ENCODE assay signal across 8 cellular contexts in genomic region chr3:128051459-128051836, GRCh38. TPM values are rescaled to one million over a fixed set of nuclear protein-coding genes. Genes with fewer than 3 reads are reported as not detected.
DNase-seq lines count a peak whose midpoint lies in the region; ATAC-seq and TF ChIP-seq lines count a peak whose summit lies in the region.

No MANE protein-coding gene starts in this region.

- H3K27me3 Mint-ChIP-seq in activated CD4-positive, alpha-beta T cell treated with anti-CD3 and anti-CD28 coated beads for 36 hours, result no peaks in the 10 kb centered on the region
- peaks cover 7% of the 10 kb centered on the region for H3K27me3 Mint-ChIP-seq in progenitor cell of endocrine pancreas

- no peak for ATAC-seq in activated CD4-positive, alpha-beta T cell treated with anti-CD3 and anti-CD28 coated beads for 36 hours
- peak; percentile 23 for ATAC-seq in SK-N-SH treated with all-trans-retinoic acid at 6 μM for 48 hours
- no peak for ATAC-seq in GM19035 (IDR thresholded peaks at IDR 0.05; ENCODE audit: unreplicated experiment)
- no peak for ATAC-seq in GM18868 (IDR thresholded peaks at IDR 0.05; ENCODE audit: unreplicated experiment)

- no peak for TF ChIP-seq CTCF in fibroblast of pulmonary artery (IDR thresholded peaks at IDR 0.05; ENCODE audit: low read length, missing control alignments)
- TF ChIP-seq CTCF in progenitor cell of endocrine pancreas (IDR thresholded peaks at IDR 0.05; ENCODE audit: unreplicated experiment), result no peak

- POLR2A ChIA-PET in activated CD4-positive, alpha-beta T cell treated with anti-CD3 and anti-CD28 coated beads for 36 hours (lab: Charles Lee), result no interaction called here

- H3K36me3 Mint-ChIP-seq in activated CD4-positive, alpha-beta T cell treated with anti-CD3 and anti-CD28 coated beads for 36 hours (ENCODE audit: low read depth), result peaks cover 32% of the 10 kb centered on the region
- peaks cover 7% of the 10 kb centered on the region for H3K36me3 Mint-ChIP-seq in progenitor cell of endocrine pancreas (ENCODE audit: insufficient read depth)

- H3K4me1 Mint-ChIP-seq in activated CD4-positive, alpha-beta T cell treated with anti-CD3 and anti-CD28 coated beads for 36 hours, result peaks cover 34% of the 10 kb centered on the region
- peaks cover 29% of the 10 kb centered on the region for H3K4me1 Mint-ChIP-seq in progenitor cell of endocrine pancreas (ENCODE audit: low read depth)

- intact Hi-C loops in activated CD4-positive, alpha-beta T cell treated with anti-CD3 and anti-CD28 coated beads for 36 hours (cut with DNase I, micrococcal nuclease), result loop anchor here (5.0 to 10.0 kb wide), 6 partner anchors 101 to 1386 kb away; partner anchors contain the start of genes ABTB1 (in 1 of the 2), CNBP (in 1 of the 2), EEFSEC (in 1 of the 2) and MBD4 (in 1 of the 2)

- no peaks in the 10 kb centered on the region for H3K9me3 Mint-ChIP-seq in activated CD4-positive, alpha-beta T cell treated with anti-CD3 and anti-CD28 coated beads for 36 hours (ENCODE audit: low read depth)
- H3K9me3 Mint-ChIP-seq in progenitor cell of endocrine pancreas (ENCODE audit: low read depth), result no peaks in the 10 kb centered on the region

- peak overlapping the region; percentile 96 for H3K27ac Mint-ChIP-seq in activated CD4-positive, alpha-beta T cell treated with anti-CD3 and anti-CD28 coated beads for 36 hours
- H3K27ac Mint-ChIP-seq in progenitor cell of endocrine pancreas, result peak overlapping the region; percentile 97

- peak overlapping the region; percentile 90 for H3K4me3 Mint-ChIP-seq in activated CD4-positive, alpha-beta T cell treated with anti-CD3 and anti-CD28 coated beads for 36 hours
- peak overlapping the region; percentile 88 for H3K4me3 Mint-ChIP-seq in progenitor cell of endocrine pancreas (ENCODE audit: low read depth)

- peak overlapping the region; percentile 90 for H3K4me3 ChIP-seq in fibroblast of pulmonary artery (replicated peaks; ENCODE audit: low read depth, low read length)

- DNase-seq in activated CD4-positive, alpha-beta T cell treated with anti-CD3 and anti-CD28 coated beads for 36 hours, result no peak
- DNase-seq in activated CD4-positive, alpha-beta T cell treated with anti-CD3 and anti-CD28 coated beads for 1 hour, result no peak
- DNase-seq in fibroblast of pulmonary artery (ENCODE audit: low read depth) (no peak), progenitor cell of endocrine pancreas (ENCODE audit: low spot score, unreplicated experiment) (no peak), CD1c-positive myeloid dendritic cell (ENCODE audit: extremely low spot score) (no peak)

- CTCF ChIA-PET in activated CD4-positive, alpha-beta T cell treated with anti-CD3 and anti-CD28 coated beads for 36 hours (lab: Charles Lee), result no interaction called here

TF ChIP-seq in SK-N-SH treated with all-trans-retinoic acid at 6 μM for 48 hours, 23 proteins besides CTCF, POLR2A, EP300 and RAD21:
- TF ChIP-seq ISL1 (CRISPR knock-in tag; IDR thresholded peaks at IDR 0.05) (no peak), ESRRG (CRISPR knock-in tag; IDR thresholded peaks at IDR 0.05) (no peak), ZNF70 (CRISPR knock-in tag; IDR thresholded peaks at IDR 0.05) (no peak), OSR1 (CRISPR knock-in tag; IDR thresholded peaks at IDR 0.05) (no peak), ZFP30 (CRISPR knock-in tag; IDR thresholded peaks at IDR 0.05) (no peak), PATZ1 (CRISPR knock-in tag; IDR thresholded peaks at IDR 0.05; ENCODE audit: borderline replicate concordance) (no peak), POU6F1 (CRISPR knock-in tag; IDR thresholded peaks at IDR 0.05; ENCODE audit: borderline replicate concordance, low read depth) (no peak), RARB (CRISPR knock-in tag; IDR thresholded peaks at IDR 0.05) (no peak), CREB5 (CRISPR knock-in tag; IDR thresholded peaks at IDR 0.05; ENCODE audit: low read depth) (no peak), CSRNP3 (CRISPR knock-in tag; IDR thresholded peaks at IDR 0.05) (no peak), TSHZ2 (CRISPR knock-in tag; IDR thresholded peaks at IDR 0.05) (no peak)
TF ChIP-seq in SK-N-SH treated with all-trans-retinoic acid at 6 μM for 48 hours: peak in this region for 0.

RNA-seq across cellular contexts. Expression of gene SEC61A1, which starts 0.8 kb away (rescaled TPM):
- total RNA-seq in activated CD4-positive, alpha-beta T cell treated with anti-CD3 and anti-CD28 coated beads for 36 hours, result 100 to 1,000 TPM; 113 to 123 TPM
- total RNA-seq in progenitor cell of endocrine pancreas, result 171 and 176 TPM in 2 replicates
